2 cellular contexts compared by ENCODE assay signal in the genomic region with DNA sequence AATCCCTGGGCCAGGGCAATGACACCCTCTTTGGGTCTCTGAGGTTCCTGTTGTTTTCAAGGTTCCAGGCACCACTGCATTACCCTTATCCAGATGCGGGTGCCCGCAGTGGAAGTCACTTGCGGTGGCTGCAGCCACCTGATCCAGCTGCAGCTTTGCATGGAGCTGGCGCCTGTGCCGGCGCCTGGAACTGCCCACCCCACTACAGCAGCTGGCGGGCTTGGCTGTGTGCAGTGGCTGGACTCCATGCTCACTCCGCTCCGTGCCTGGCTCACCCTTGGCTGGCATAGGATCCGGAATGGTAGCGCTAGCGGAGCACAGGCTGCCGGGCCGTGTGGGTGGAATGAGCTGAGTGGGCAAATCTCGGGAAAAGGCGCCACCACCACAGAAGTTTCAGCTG.
TF ChIP-seq lines count a peak whose summit lies in the region.

No MANE protein-coding gene starts in this region.

TF ChIP-seq in SK-N-SH, 30 proteins besides CTCF, POLR2A, EP300 and RAD21 (continued from another document):
- TF ChIP-seq, protein P1, sequence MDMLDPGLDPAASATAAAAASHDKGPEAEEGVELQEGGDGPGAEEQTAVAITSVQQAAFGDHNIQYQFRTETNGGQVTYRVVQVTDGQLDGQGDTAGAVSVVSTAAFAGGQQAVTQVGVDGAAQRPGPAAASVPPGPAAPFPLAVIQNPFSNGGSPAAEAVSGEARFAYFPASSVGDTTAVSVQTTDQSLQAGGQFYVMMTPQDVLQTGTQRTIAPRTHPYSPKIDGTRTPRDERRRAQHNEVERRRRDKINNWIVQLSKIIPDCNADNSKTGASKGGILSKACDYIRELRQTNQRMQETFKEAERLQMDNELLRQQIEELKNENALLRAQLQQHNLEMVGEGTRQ (IDR thresholded peaks at IDR 0.05; ENCODE audit: borderline replicate concordance, low read depth, low read length): no peak
- TF ChIP-seq FOXM1 (IDR thresholded peaks at IDR 0.05; ENCODE audit: low read depth) (no peak), FOSL2 (IDR thresholded peaks at IDR 0.05; ENCODE audit: borderline replicate concordance, low read depth) (no peak)
- TF ChIP-seq, protein P2, sequence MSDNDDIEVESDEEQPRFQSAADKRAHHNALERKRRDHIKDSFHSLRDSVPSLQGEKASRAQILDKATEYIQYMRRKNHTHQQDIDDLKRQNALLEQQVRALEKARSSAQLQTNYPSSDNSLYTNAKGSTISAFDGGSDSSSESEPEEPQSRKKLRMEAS (IDR thresholded peaks at IDR 0.05; ENCODE audit: low read depth): no peak

TF ChIP-seq in SK-N-SH treated with all-trans-retinoic acid at 6 μM for 48 hours, 23 proteins besides CTCF, POLR2A, EP300 and RAD21 (continued from another document):
- TF ChIP-seq, protein P3, sequence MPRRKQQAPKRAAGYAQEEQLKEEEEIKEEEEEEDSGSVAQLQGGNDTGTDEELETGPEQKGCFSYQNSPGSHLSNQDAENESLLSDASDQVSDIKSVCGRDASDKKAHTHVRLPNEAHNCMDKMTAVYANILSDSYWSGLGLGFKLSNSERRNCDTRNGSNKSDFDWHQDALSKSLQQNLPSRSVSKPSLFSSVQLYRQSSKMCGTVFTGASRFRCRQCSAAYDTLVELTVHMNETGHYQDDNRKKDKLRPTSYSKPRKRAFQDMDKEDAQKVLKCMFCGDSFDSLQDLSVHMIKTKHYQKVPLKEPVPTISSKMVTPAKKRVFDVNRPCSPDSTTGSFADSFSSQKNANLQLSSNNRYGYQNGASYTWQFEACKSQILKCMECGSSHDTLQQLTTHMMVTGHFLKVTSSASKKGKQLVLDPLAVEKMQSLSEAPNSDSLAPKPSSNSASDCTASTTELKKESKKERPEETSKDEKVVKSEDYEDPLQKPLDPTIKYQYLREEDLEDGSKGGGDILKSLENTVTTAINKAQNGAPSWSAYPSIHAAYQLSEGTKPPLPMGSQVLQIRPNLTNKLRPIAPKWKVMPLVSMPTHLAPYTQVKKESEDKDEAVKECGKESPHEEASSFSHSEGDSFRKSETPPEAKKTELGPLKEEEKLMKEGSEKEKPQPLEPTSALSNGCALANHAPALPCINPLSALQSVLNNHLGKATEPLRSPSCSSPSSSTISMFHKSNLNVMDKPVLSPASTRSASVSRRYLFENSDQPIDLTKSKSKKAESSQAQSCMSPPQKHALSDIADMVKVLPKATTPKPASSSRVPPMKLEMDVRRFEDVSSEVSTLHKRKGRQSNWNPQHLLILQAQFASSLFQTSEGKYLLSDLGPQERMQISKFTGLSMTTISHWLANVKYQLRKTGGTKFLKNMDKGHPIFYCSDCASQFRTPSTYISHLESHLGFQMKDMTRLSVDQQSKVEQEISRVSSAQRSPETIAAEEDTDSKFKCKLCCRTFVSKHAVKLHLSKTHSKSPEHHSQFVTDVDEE (CRISPR knock-in tag; IDR thresholded peaks at IDR 0.05): no peak
- TF ChIP-seq TCF4 (CRISPR knock-in tag; IDR thresholded peaks at IDR 0.05; ENCODE audit: borderline replicate concordance): no peak
- no peak for TF ChIP-seq ZFP30 (CRISPR knock-in tag; IDR thresholded peaks at IDR 0.05)
